In genomic region chr2:177256695-177257094, GRCh38 we compare ENCODE assay signal across 14 cellular contexts. TPM values are rescaled to one million over a fixed set of nuclear protein-coding genes. Genes with fewer than 3 reads are reported as not detected.
DNase-seq lines count a peak whose midpoint lies in the region; ATAC-seq and TF ChIP-seq lines count a peak whose summit lies in the region.
"Had no signal": no experiment of that assay in that cellular context is flagged by ENCODE, and none has a peak within 500 bp of the region (broad histone marks: within the 10 kb centered on the region; RNA-seq: fewer than 3 reads in every experiment).

No MANE protein-coding gene starts in this region.

- H3K27ac ChIP-seq in right atrium auricular region (peak overlapping the region; percentile 15 to 35), breast epithelium (peak overlapping the region; percentile 70 to 84), neutrophil (peak overlapping the region; percentile 50), WERI-Rb-1 (no peak overlapping the region)
- H3K27ac ChIP-seq: SJCRH30, VCaP had no signal

- H3K36me3 ChIP-seq in right atrium auricular region (peaks cover 4% of the 10 kb centered on the region), breast epithelium (no peaks in the 10 kb centered on the region), neutrophil (no peaks in the 10 kb centered on the region), WERI-Rb-1 (peaks cover 18% of the 10 kb centered on the region; the same call in 1 of the 2 replicates)

- H3K9me3 ChIP-seq in right atrium auricular region (no peaks in the 10 kb centered on the region), breast epithelium (no peaks in the 10 kb centered on the region), neutrophil (no peaks in the 10 kb centered on the region), WERI-Rb-1 (ENCODE audit: severe bottlenecking) (peaks cover 8% of the 10 kb centered on the region)
- H3K9me3 ChIP-seq: SJCRH30 had no signal

- intact Hi-C loops in left ventricle myocardium superior (cut with micrococcal nuclease) (no loop called here), breast epithelium (cut with DNase I; ENCODE audit: low total_unique reads) (no loop called here)

- TF ChIP-seq POLR2A in breast epithelium (IDR thresholded peaks at IDR 0.05) = no peak

- no peak for TF ChIP-seq CTCF in right atrium auricular region (IDR thresholded peaks at IDR 0.05)
- no peak for TF ChIP-seq CTCF in breast epithelium (IDR thresholded peaks at IDR 0.05)
- TF ChIP-seq CTCF in neutrophil (IDR thresholded peaks at IDR 0.05) = no peak
- no peak for TF ChIP-seq CTCF in WERI-Rb-1 (IDR thresholded peaks at IDR 0.05; ENCODE audit: low read depth, low read length)

- H3K27me3 ChIP-seq in right atrium auricular region (no peaks in the 10 kb centered on the region), breast epithelium (no peaks in the 10 kb centered on the region), neutrophil (no peaks in the 10 kb centered on the region), WERI-Rb-1 (ENCODE audit: insufficient read depth, low read depth, severe bottlenecking) (no peaks in the 10 kb centered on the region)
- H3K27me3 ChIP-seq: SJCRH30 had no signal

- H3K4me1 ChIP-seq in right atrium auricular region = peaks cover 0 to 94% of the 10 kb centered on the region in 2 donors
- peaks cover 7 to 39% of the 10 kb centered on the region in 2 donors for H3K4me1 ChIP-seq in breast epithelium
- H3K4me1 ChIP-seq in neutrophil (ENCODE audit: control insufficient read depth in 1 of 2, insufficient read depth in 1 of 2, low read depth in 1 of 2, low read length in 1 of 2) = peaks cover 67 to 90% of the 10 kb centered on the region in 2 experiments

- ATAC-seq in left ventricle myocardium superior = no peak

- DNase-seq in right atrium auricular region (ENCODE audit: low spot score) = no peak
- no peak for DNase-seq in left ventricle myocardium superior
- DNase-seq in breast epithelium (ENCODE audit: low spot score in 2 of 2) = no peak
- no peak for DNase-seq in CD1c-positive myeloid dendritic cell (ENCODE audit: extremely low spot score)
- DNase-seq in foreskin melanocyte = no peak
- DNase-seq in RKO (ENCODE audit: low spot score) = no peak
- no peak for DNase-seq in WERI-Rb-1
- DNase-seq: activated gamma-delta T cell treated with Interleukin-2 at 50 U/mL for 16 hours, GDM1, NCI-H1436 treated with DMSO at 0.1 percent for 48 hours, NCI-H82, SJCRH30 had no signal

- no peak overlapping the region for H3K4me3 ChIP-seq in right atrium auricular region
- H3K4me3 ChIP-seq in breast epithelium = peak overlapping the region in 2 of 3 donors; percentile 7 to 39
- no peak overlapping the region for H3K4me3 ChIP-seq in neutrophil (ENCODE audit: low read depth in 1 of 2, low read length in 1 of 2)
- no peak overlapping the region for H3K4me3 ChIP-seq in WERI-Rb-1 (ENCODE audit: low read depth, low read length)
- H3K4me3 ChIP-seq: SJCRH30 had no signal

RNA-seq across cellular contexts. Expression of gene NFE2L2, which starts 7.8 kb away (rescaled TPM):
- 10 to 100 TPM; 68.2 to 84.1 TPM for total RNA-seq in right atrium auricular region
- 50.6 TPM for total RNA-seq in left ventricle myocardium superior
- total RNA-seq in breast epithelium = 100 to 1,000 TPM in 2 of 3 donors, 10 to 100 TPM in 1; 63.8 to 133 (median 124) TPM

RNA-seq across cellular contexts. Expression of gene HNRNPA3, which starts 44.1 kb away (rescaled TPM):
- 10 to 100 TPM; 24.1 to 28.1 TPM for total RNA-seq in right atrium auricular region
- 70.4 TPM for total RNA-seq in left ventricle myocardium superior
- 10 to 100 TPM; 60.6 to 100.0 (median 95.9) TPM for total RNA-seq in breast epithelium

Comparison
In these comparisons a context has a peak if more than half of its experiments do, and no peak if none do; other contexts are left out.
1. H3K4me3 ChIP-seq: peak in breast epithelium (2 of 3); none in right atrium auricular region (0 of 2), neutrophil (0 of 2) and WERI-Rb-1 (single experiment).